Comparison of ENCODE assay signal across 8 cellular contexts in the genomic region with DNA sequence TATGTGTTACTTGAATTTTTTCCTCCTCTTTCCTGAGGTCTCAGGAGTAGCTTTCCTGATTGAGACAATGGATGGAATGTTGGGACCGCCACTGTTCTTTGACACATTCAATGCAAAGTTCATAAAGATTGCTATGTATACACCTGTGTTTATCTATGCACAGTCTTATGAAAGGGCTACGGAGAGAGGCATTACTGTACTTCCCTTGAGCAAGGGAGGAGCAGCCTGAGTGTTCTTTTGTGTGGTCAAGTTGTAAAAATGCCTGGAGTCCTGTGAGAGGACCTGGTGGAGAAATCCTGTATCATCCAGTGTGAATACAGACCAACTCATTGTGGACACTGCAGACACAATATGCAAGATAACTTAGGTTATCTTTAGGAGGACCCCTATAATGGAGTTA. TPM values are rescaled to one million over a fixed set of nuclear protein-coding genes. Genes with fewer than 3 reads are reported as not detected.
DNase-seq lines count a peak whose midpoint lies in the region; ATAC-seq, FAIRE-seq and TF ChIP-seq lines count a peak whose summit lies in the region.

No MANE protein-coding gene starts in this region.

- no peaks in the 10 kb centered on the region; the same call in 2 of the 3 replicates for H3K9me3 Mint-ChIP-seq in GM23338

- H3F3A ChIP-seq in GM23338 (replicated peaks; ENCODE audit: low read depth) = 0 out of 2 replicates have a peak, but pooled peaks cover 7% of the 10 kb centered on the region
- no peaks in the 10 kb centered on the region for H3F3A ChIP-seq in PC-3 (ENCODE audit: low read length, unreplicated experiment)

- POLR2A ChIA-PET in PC-3 (lab: Charles Lee; ENCODE audit: unreplicated experiment) = interaction anchor here (0.6 kb wide), 1 partner anchor 198 kb away, joined by 3 read pairs; no protein-coding TSS in a partner anchor

- no TSS peak for BruUV-seq in PC-3 (replicated peaks; lab: Mats Ljungman, UMichigan)

- H3K36me3 ChIP-seq in GM23338 (ENCODE audit: insufficient read depth) (no peaks in the 10 kb centered on the region), PC-3 (ENCODE audit: low read depth, low read length) (no peaks in the 10 kb centered on the region)

- ATAC-seq in GM23338 (no peak), PC-3 (peak; percentile 49), GM18907 (IDR thresholded peaks at IDR 0.05; ENCODE audit: unreplicated experiment) (no peak)

- H3K36me3 Mint-ChIP-seq in GM23338 (ENCODE audit: low read depth) = peaks cover 2% of the 10 kb centered on the region; the same call in 1 of the 3 replicates

- DNase-seq in GM23338 (ENCODE audit: low spot score) = no peak
- peak; percentile 91 for DNase-seq in PC-3
- DNase-seq in fibroblast of peridontal ligament (ENCODE audit: extremely low read depth) = peak; percentile 58
- peak; percentile 26 for DNase-seq in retina
- DNase-seq in NCI-H2081 treated with DMSO at 0.1 percent for 48 hours (lab: John Stamatoyannopoulos, UW) = no peak
- no peak for DNase-seq in GM19239 (ENCODE audit: insufficient read length, low spot score)
- DNase-seq in ureter (ENCODE audit: low spot score) = no peak

- no peak overlapping the region for H3K27ac Mint-ChIP-seq in GM23338

- H3K4me1 ChIP-seq in GM23338 (ENCODE audit: insufficient read depth) (peaks cover 16% of the 10 kb centered on the region), PC-3 (ENCODE audit: insufficient read depth, low read length) (peaks cover 27% of the 10 kb centered on the region)

- H3K4me3 ChIP-seq in GM23338 (peak overlapping the region; percentile 99), PC-3 (ENCODE audit: low read length) (peak overlapping the region; percentile 89)

- peaks cover 20% of the 10 kb centered on the region for H3K27me3 ChIP-seq in GM23338 (ENCODE audit: insufficient read depth)
- no peaks in the 10 kb centered on the region for H3K27me3 ChIP-seq in PC-3 (ENCODE audit: low read length)

- H3K79me2 ChIP-seq in GM23338 (replicated peaks; ENCODE audit: insufficient read depth) (peaks cover 55% of the 10 kb centered on the region), PC-3 (ENCODE audit: low read length) (peaks cover 68% of the 10 kb centered on the region)

- intact Hi-C loops in PC-3 (cut with micrococcal nuclease) = loop anchor here (1.0 to 5.0 kb wide), 4 partner anchors 17 to 242 kb away; no protein-coding TSS in a partner anchor

- no peak for TF ChIP-seq CTCF in GM23338 (conservative IDR thresholded peaks at IDR 0.05; ENCODE audit: low read depth in 2 of 2)
- no peak for TF ChIP-seq CTCF in PC-3 (conservative IDR thresholded peaks at IDR 0.05; ENCODE audit: low read depth, low read length)

- peaks cover 8% of the 10 kb centered on the region for H3K27me3 Mint-ChIP-seq in GM23338 (ENCODE audit: insufficient read depth, low read depth, poor library complexity)

- H3K4me2 ChIP-seq in GM23338 = peak overlapping the region; percentile 100
- H3K4me2 ChIP-seq in PC-3 (ENCODE audit: low read length) = peak overlapping the region; percentile 82

- peak overlapping the region; percentile 86 for H3K9ac ChIP-seq in PC-3 (ENCODE audit: low read length)

- no peak for FAIRE-seq in GM19239 (lab: Jason Lieb, UNC)

- peaks cover 4% of the 10 kb centered on the region for H4K20me1 ChIP-seq in GM23338 (replicated peaks; ENCODE audit: insufficient read depth)
- peaks cover 6% of the 10 kb centered on the region; the same call in 1 of the 2 replicates for H4K20me1 ChIP-seq in PC-3 (ENCODE audit: low read length)

- CTCF ChIA-PET in PC-3 (lab: Charles Lee) = no interaction called here

- no peaks in the 10 kb centered on the region for H3K9me3 ChIP-seq in PC-3 (ENCODE audit: low read length)

- H3K9me2 ChIP-seq in GM23338 (ENCODE audit: insufficient read depth) = no peaks in the 10 kb centered on the region
- H3K9me2 ChIP-seq in PC-3 (replicated peaks; ENCODE audit: low read length) = no peaks in the 10 kb centered on the region

- H3K27ac ChIP-seq in GM23338 (ENCODE audit: low read depth) = no peak overlapping the region
- peak overlapping the region; percentile 61 for H3K27ac ChIP-seq in PC-3 (ENCODE audit: low read length)

- H3K4me1 Mint-ChIP-seq in GM23338 = peaks cover 21% of the 10 kb centered on the region

- peak overlapping the region; percentile 95 for H3K4me3 Mint-ChIP-seq in GM23338

- H2AFZ ChIP-seq in GM23338 (no peak overlapping the region), PC-3 (ENCODE audit: low read length) (no peak overlapping the region; the same call in 1 of the 2 replicates)

TF ChIP-seq in GM23338, 12 proteins besides CTCF, POLR2A, EP300 and RAD21 (continues in another document):
- TF ChIP-seq STAT1 (IDR thresholded peaks at IDR 0.05; ENCODE audit: unreplicated experiment) (no peak), POLR2AphosphoS5 (IDR thresholded peaks at IDR 0.05; ENCODE audit: low read depth) (no peak), REST (IDR thresholded peaks at IDR 0.05; ENCODE audit: unreplicated experiment) (no peak), ETS1 (IDR thresholded peaks at IDR 0.05) (no peak), ZNF331 (CRISPR knock-in tag; IDR thresholded peaks at IDR 0.05; ENCODE audit: low read depth) (no peak), CREB1 (CRISPR knock-in tag; IDR thresholded peaks at IDR 0.05; ENCODE audit: low read depth) (no peak), NANOG (IDR thresholded peaks at IDR 0.05; ENCODE audit: borderline replicate concordance) (no peak), EZH2 (IDR thresholded peaks at IDR 0.05; ENCODE audit: low read depth, unreplicated experiment) (no peak), EZH2phosphoT487 (IDR thresholded peaks at IDR 0.05; ENCODE audit: unreplicated experiment) (no peak), JUNB (IDR thresholded peaks at IDR 0.05; ENCODE audit: unreplicated experiment) (no peak)

RNA-seq across cellular contexts. Expression of gene SRGAP1, which starts 1.2 kb away (rescaled TPM):
- total RNA-seq in GM23338 (2014; rRNA removed; shearing (Covaris generic)) = 5.6 and 6.1 TPM in 2 replicates
- polyA plus RNA-seq in GM23338 (2016; fragmentation: Nextera tagmentation; extraction: Ambion mirVana) = 8.1 and 8.3 TPM in 2 replicates
- total RNA-seq in PC-3 (2014; rRNA removed) = 7.5 and 11.0 TPM in 2 replicates
- 15.8 TPM for total RNA-seq in ureter

Comparison
In these comparisons a context has a peak if more than half of its experiments do, and no peak if none do; other contexts are left out.
1. DNase-seq: peak in PC-3 (single experiment), fibroblast of peridontal ligament (single experiment) and retina (single experiment); none in GM23338 (single experiment), NCI-H2081 treated with DMSO at 0.1 percent for 48 hours (single experiment), GM19239 (single experiment) and ureter (single experiment).